Comparison of ENCODE assay signal across 21 cellular contexts in the genomic region with DNA sequence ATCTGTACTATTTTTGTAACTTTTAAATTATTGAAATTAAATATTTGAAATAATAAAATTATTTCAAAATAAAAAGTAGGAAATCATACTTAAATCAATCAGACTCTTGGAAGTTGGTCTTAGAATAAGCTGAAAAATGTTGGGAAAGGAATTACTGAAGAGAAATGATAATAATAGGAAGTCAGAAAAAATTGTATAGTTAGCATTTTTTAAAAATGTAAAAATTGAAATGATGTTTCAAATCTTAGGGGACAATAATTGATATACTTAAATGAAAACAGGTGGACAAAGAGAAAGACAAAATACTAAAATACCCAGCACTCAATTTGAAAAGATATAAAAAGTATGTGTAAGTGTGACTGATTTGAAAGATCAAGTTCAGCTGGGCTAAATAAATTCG.
"Had no signal": no experiment of that assay in that cellular context is flagged by ENCODE, and none has a peak within 500 bp of the region (broad histone marks: within the 10 kb centered on the region; RNA-seq: fewer than 3 reads in every experiment).

No MANE protein-coding gene starts in this region.

- ATAC-seq: effector memory CD8-positive, alpha-beta T cell; foreskin keratinocyte; gastroesophageal sphincter; heart right ventricle; left cardiac atrium; left lung; left ventricle myocardium superior; lower lobe of right lung had no signal

- H3K4me1 ChIP-seq: colonic mucosa, esophagus muscularis mucosa, gastroesophageal sphincter, lower lobe of right lung had no signal

- H3K27ac ChIP-seq: colonic mucosa, esophagus muscularis mucosa, foreskin keratinocyte, gastroesophageal sphincter, heart right ventricle, left lung, lower lobe of right lung had no signal

- H3K9me3 ChIP-seq: colonic mucosa, esophagus muscularis mucosa had no signal

- FAIRE-seq: endothelial cell of umbilical vein, islet of Langerhans, keratinocyte had no signal

- DNase-seq: colonic mucosa; cortex of kidney; effector CD8-positive, alpha-beta T cell; effector memory CD8-positive, alpha-beta T cell; endodermal cell; foreskin keratinocyte; glutamatergic neuron; head of caudate nucleus; heart right ventricle; hippocampal formation; left cardiac atrium; left lung; left ventricle myocardium superior; lower lobe of right lung; mesendoderm; midbrain had no signal

- H3K27me3 ChIP-seq: colonic mucosa, esophagus muscularis mucosa, foreskin keratinocyte, gastroesophageal sphincter, heart right ventricle, left lung had no signal

- H3K4me3 ChIP-seq: colonic mucosa, esophagus muscularis mucosa, gastroesophageal sphincter, heart right ventricle, left lung, lower lobe of right lung had no signal

- H3K36me3 ChIP-seq: colonic mucosa, esophagus muscularis mucosa, gastroesophageal sphincter, heart right ventricle, left lung, lower lobe of right lung had no signal
